In the genomic region with DNA sequence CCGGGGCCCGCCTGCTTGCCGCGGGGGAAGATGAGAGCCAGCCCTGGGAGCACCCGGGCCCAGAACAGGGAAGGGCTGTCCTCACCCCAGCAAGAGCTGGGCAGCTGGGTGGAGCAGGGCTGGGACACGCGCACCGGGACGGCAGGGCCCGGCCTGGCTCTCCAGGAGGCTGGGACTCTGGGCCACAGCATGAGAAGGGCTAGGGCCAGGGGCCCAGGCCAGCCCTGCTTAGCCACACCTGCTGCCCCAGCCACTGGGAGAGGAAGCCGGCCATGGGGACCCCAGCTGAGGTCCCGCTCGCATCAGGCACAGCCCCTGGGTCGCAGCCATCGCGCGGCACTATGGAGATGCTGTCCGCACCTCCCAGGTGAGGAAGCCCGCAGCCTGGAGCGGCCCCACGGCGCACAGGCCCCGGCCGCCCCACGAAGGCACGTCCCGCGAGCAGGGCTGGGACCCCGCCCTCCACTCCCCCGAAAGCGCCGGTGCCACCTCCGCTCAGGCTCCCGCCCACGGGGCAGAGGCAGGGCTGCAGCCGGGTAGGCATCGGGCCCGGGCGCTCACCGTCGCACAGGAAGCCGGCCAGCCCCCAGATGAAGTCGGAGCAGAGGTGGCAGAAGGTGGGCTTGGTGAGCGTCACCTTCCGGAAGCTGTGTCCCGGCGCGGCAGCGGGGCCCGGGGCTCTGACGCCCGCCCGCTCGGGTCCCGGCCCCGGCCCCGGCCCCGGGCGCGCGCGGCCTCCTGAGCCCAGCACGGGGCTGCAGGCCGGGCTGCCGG, we compare ENCODE assay signal across 1 cellular context.
TF ChIP-seq lines count a peak whose summit lies in the region.

No MANE protein-coding gene starts in this region.

TF ChIP-seq in SK-N-SH, 30 proteins besides CTCF, POLR2A, EP300 and RAD21 (continued from another document):
- TF ChIP-seq, protein P1, sequence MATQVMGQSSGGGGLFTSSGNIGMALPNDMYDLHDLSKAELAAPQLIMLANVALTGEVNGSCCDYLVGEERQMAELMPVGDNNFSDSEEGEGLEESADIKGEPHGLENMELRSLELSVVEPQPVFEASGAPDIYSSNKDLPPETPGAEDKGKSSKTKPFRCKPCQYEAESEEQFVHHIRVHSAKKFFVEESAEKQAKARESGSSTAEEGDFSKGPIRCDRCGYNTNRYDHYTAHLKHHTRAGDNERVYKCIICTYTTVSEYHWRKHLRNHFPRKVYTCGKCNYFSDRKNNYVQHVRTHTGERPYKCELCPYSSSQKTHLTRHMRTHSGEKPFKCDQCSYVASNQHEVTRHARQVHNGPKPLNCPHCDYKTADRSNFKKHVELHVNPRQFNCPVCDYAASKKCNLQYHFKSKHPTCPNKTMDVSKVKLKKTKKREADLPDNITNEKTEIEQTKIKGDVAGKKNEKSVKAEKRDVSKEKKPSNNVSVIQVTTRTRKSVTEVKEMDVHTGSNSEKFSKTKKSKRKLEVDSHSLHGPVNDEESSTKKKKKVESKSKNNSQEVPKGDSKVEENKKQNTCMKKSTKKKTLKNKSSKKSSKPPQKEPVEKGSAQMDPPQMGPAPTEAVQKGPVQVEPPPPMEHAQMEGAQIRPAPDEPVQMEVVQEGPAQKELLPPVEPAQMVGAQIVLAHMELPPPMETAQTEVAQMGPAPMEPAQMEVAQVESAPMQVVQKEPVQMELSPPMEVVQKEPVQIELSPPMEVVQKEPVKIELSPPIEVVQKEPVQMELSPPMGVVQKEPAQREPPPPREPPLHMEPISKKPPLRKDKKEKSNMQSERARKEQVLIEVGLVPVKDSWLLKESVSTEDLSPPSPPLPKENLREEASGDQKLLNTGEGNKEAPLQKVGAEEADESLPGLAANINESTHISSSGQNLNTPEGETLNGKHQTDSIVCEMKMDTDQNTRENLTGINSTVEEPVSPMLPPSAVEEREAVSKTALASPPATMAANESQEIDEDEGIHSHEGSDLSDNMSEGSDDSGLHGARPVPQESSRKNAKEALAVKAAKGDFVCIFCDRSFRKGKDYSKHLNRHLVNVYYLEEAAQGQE (IDR thresholded peaks at IDR 0.05; ENCODE audit: low read depth, low read length), result no peak
- no peak for TF ChIP-seq FOXJ3 (CRISPR knock-in tag; IDR thresholded peaks at IDR 0.05)
- TF ChIP-seq JUND (IDR thresholded peaks at IDR 0.05), result no peak
- no peak for TF ChIP-seq POLR2AphosphoS5 (IDR thresholded peaks at IDR 0.05; ENCODE audit: low read depth, low read length)
- TF ChIP-seq FOXM1 (IDR thresholded peaks at IDR 0.05; ENCODE audit: low read depth), result no peak
- no peak for TF ChIP-seq SMC3 (IDR thresholded peaks at IDR 0.05; ENCODE audit: low read depth, low read length)
- TF ChIP-seq, protein P2, sequence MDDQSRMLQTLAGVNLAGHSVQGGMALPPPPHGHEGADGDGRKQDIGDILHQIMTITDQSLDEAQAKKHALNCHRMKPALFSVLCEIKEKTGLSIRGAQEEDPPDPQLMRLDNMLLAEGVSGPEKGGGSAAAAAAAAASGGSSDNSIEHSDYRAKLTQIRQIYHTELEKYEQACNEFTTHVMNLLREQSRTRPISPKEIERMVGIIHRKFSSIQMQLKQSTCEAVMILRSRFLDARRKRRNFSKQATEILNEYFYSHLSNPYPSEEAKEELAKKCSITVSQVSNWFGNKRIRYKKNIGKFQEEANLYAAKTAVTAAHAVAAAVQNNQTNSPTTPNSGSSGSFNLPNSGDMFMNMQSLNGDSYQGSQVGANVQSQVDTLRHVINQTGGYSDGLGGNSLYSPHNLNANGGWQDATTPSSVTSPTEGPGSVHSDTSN (IDR thresholded peaks at IDR 0.05), result no peak
- no peak for TF ChIP-seq CHD2 (IDR thresholded peaks at IDR 0.05; ENCODE audit: low read length, partially characterized antibody)
- TF ChIP-seq, protein P3, sequence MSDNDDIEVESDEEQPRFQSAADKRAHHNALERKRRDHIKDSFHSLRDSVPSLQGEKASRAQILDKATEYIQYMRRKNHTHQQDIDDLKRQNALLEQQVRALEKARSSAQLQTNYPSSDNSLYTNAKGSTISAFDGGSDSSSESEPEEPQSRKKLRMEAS (IDR thresholded peaks at IDR 0.05; ENCODE audit: low read depth), result no peak
- TF ChIP-seq YY1 (IDR thresholded peaks at IDR 0.05; ENCODE audit: low read depth), result no peak
- TF ChIP-seq TEAD4 (IDR thresholded peaks at IDR 0.05; ENCODE audit: borderline replicate concordance, insufficient read depth), result no peak
TF ChIP-seq in SK-N-SH: peak in this region for 0.
